2 cellular contexts compared by ENCODE assay signal in the genomic region with DNA sequence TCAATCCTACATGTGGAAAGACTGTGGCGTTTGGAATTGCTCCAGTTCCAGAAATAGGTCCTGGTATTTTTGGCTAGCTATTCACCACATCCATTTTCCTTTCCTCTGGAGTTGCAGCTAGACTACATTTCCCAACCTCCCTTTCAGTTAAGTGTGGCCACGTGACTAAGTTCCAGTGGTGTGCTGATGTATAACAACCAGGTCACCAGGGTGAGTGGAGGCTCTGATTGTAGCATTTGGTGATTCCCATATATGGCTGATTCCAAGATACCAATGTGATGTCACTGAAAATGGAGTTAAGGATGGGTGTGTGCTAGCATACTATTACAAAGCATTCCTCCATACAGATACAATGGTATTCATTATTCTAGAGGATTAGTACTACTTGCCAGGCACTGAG.
TF ChIP-seq lines count a peak whose summit lies in the region.

No MANE protein-coding gene starts in this region.

TF ChIP-seq in SK-N-SH, 30 proteins besides CTCF, POLR2A, EP300 and RAD21 (continued from another document):
- TF ChIP-seq, protein P1, sequence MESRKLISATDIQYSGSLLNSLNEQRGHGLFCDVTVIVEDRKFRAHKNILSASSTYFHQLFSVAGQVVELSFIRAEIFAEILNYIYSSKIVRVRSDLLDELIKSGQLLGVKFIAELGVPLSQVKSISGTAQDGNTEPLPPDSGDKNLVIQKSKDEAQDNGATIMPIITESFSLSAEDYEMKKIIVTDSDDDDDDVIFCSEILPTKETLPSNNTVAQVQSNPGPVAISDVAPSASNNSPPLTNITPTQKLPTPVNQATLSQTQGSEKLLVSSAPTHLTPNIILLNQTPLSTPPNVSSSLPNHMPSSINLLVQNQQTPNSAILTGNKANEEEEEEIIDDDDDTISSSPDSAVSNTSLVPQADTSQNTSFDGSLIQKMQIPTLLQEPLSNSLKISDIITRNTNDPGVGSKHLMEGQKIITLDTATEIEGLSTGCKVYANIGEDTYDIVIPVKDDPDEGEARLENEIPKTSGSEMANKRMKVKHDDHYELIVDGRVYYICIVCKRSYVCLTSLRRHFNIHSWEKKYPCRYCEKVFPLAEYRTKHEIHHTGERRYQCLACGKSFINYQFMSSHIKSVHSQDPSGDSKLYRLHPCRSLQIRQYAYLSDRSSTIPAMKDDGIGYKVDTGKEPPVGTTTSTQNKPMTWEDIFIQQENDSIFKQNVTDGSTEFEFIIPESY (IDR thresholded peaks at IDR 0.05; ENCODE audit: borderline replicate concordance, low read depth), result no peak
TF ChIP-seq in SK-N-SH: peak in this region for 1.

TF ChIP-seq in SK-N-SH treated with all-trans-retinoic acid at 6 μM for 48 hours, 23 proteins besides CTCF, POLR2A, EP300 and RAD21 (continued from another document):
- TF ChIP-seq, protein P2, sequence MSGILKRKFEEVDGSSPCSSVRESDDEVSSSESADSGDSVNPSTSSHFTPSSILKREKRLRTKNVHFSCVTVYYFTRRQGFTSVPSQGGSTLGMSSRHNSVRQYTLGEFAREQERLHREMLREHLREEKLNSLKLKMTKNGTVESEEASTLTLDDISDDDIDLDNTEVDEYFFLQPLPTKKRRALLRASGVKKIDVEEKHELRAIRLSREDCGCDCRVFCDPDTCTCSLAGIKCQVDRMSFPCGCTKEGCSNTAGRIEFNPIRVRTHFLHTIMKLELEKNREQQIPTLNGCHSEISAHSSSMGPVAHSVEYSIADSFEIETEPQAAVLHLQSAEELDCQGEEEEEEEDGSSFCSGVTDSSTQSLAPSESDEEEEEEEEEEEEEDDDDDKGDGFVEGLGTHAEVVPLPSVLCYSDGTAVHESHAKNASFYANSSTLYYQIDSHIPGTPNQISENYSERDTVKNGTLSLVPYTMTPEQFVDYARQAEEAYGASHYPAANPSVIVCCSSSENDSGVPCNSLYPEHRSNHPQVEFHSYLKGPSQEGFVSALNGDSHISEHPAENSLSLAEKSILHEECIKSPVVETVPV (CRISPR knock-in tag; IDR thresholded peaks at IDR 0.05), result no peak
